Comparison of ENCODE assay signal across 34 cellular contexts in genomic region chrX:133246921-133247320, GRCh38. TPM values are rescaled to one million over a fixed set of nuclear protein-coding genes. Genes with fewer than 3 reads are reported as not detected.
"Had no signal": no experiment of that assay in that cellular context is flagged by ENCODE, and none has a peak within 500 bp of the region (broad histone marks: within the 10 kb centered on the region; RNA-seq: fewer than 3 reads in every experiment).

No MANE protein-coding gene starts in this region.

- H3K4me1 ChIP-seq: esophagus squamous epithelium, gastrocnemius medialis, heart right ventricle, left lung, lower lobe of right lung had no signal

- FAIRE-seq: endometrium, islet of Langerhans, keratinocyte had no signal

- H3K4me3 ChIP-seq: coronary artery, dorsolateral prefrontal cortex, esophagus squamous epithelium, gastrocnemius medialis, heart right ventricle, left lung, lower lobe of right lung, mucosa of descending colon had no signal

- DNase-seq: dermis blood vessel endothelial cell; dorsolateral prefrontal cortex; effector CD4-positive, alpha-beta T cell; effector memory CD4-positive, alpha-beta T cell; erythroblast; esophagus squamous epithelium; foreskin fibroblast; foreskin melanocyte; gastrocnemius medialis; glutamatergic neuron; head of caudate nucleus; heart right ventricle; hippocampal formation; left cardiac atrium; left lung; left ventricle myocardium superior; lower lobe of right lung; mesenchymal stem cell; mucosa of descending colon; naive B cell; naive thymus-derived CD8-positive, alpha-beta T cell had no signal

- H3K36me3 ChIP-seq: esophagus squamous epithelium, gastrocnemius medialis, heart right ventricle, left lung, lower lobe of right lung had no signal

- H3K27ac ChIP-seq: coronary artery, dorsolateral prefrontal cortex, epithelial cell of prostate, esophagus squamous epithelium, gastrocnemius medialis, heart right ventricle, left lung, lower lobe of right lung had no signal

- ATAC-seq: esophagus mucosa; gastrocnemius medialis; heart right ventricle; left cardiac atrium; left lung; left ventricle myocardium superior; lower lobe of right lung; mucosa of descending colon; naive thymus-derived CD8-positive, alpha-beta T cell had no signal

- H3K27me3 ChIP-seq: esophagus squamous epithelium, gastrocnemius medialis, left lung had no signal

RNA-seq across cellular contexts. Expression of gene TFDP3, which starts 28.8 kb away (rescaled TPM):
- total RNA-seq: dermis blood vessel endothelial cell; dorsolateral prefrontal cortex; esophagus mucosa; esophagus squamous epithelium; gastrocnemius medialis; glomerular endothelial cell; heart right ventricle; kidney epithelial cell; left cardiac atrium; left lung; left ventricle myocardium superior; lower leg skin; lower lobe of right lung; lung microvascular endothelial cell; mesenteric fat pad; mesothelial cell of epicardium; mucosa of descending colon; myocyte; naive thymus-derived CD8-positive, alpha-beta T cell had no signal
- polyA plus RNA-seq: heart right ventricle; keratinocyte; naive thymus-derived CD8-positive, alpha-beta T cell had no signal
